ENCODE assay signal across 1 cellular context in the genomic region with DNA sequence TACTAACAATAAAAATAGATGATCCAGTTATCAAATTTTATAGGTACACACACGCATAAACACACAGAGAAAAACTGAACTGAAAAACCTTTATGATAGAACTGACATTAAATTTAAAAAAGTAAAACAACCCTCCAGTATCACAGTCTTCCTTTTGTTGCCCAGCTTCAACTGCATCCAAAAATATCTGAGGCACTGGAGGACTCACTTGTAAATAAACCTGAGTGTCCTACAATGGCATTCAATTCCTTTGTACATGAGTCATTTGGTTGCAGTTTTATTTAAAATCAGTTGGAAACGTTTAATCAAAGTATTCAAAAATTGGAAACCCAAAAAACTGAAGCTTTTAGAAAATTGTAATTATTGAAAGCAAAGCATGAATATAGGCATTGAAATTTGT.
TF ChIP-seq lines count a peak whose summit lies in the region.

No MANE protein-coding gene starts in this region.

TF ChIP-seq in IMR-90, 13 proteins besides CTCF, POLR2A, EP300 and RAD21:
- TF ChIP-seq RCOR1 (IDR thresholded peaks at IDR 0.05; ENCODE audit: insufficient replicate concordance, low read length): no peak
- no peak for TF ChIP-seq MAZ (IDR thresholded peaks at IDR 0.05; ENCODE audit: borderline replicate concordance, low read depth, low read length)
- TF ChIP-seq, protein P1, sequence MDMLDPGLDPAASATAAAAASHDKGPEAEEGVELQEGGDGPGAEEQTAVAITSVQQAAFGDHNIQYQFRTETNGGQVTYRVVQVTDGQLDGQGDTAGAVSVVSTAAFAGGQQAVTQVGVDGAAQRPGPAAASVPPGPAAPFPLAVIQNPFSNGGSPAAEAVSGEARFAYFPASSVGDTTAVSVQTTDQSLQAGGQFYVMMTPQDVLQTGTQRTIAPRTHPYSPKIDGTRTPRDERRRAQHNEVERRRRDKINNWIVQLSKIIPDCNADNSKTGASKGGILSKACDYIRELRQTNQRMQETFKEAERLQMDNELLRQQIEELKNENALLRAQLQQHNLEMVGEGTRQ (IDR thresholded peaks at IDR 0.05; ENCODE audit: low read depth, low read length): no peak
- no peak for TF ChIP-seq FOS (IDR thresholded peaks at IDR 0.05; ENCODE audit: low read depth, low read length)
- no peak for TF ChIP-seq RFX5 (IDR thresholded peaks at IDR 0.05; ENCODE audit: low read depth, low read length)
- TF ChIP-seq BHLHE40 (IDR thresholded peaks at IDR 0.05; ENCODE audit: low read depth, low read length): no peak
- no peak for TF ChIP-seq SMC3 (IDR thresholded peaks at IDR 0.05; ENCODE audit: low read depth, low read length)
- TF ChIP-seq, protein P2, sequence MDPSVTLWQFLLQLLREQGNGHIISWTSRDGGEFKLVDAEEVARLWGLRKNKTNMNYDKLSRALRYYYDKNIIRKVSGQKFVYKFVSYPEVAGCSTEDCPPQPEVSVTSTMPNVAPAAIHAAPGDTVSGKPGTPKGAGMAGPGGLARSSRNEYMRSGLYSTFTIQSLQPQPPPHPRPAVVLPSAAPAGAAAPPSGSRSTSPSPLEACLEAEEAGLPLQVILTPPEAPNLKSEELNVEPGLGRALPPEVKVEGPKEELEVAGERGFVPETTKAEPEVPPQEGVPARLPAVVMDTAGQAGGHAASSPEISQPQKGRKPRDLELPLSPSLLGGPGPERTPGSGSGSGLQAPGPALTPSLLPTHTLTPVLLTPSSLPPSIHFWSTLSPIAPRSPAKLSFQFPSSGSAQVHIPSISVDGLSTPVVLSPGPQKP (IDR thresholded peaks at IDR 0.05; ENCODE audit: borderline replicate concordance, low read depth, low read length): no peak
- no peak for TF ChIP-seq NFE2L2 (IDR thresholded peaks at IDR 0.05; ENCODE audit: low read depth, low read length)
